24 cellular contexts compared by ENCODE assay signal in the genomic region with DNA sequence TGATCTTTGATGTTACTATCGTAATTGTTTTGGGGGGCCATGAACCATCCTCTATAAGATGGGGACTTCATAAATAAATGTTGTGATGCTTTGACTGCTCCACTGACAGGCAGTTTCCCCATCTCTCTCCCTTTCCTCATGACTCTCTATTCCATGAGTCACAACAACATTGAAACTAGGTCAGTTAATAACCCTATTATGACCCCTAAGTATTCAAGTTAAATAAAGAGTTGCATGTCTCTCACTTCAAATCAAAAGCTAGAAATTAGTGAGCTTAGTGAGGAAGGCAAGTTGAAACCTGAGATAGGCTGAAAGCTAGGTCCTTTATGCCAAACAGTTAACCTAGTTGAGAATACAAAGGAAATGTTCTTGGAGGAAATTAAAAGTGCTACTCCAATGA.
"Had no signal": no experiment of that assay in that cellular context is flagged by ENCODE, and none has a peak within 500 bp of the region (broad histone marks: within the 10 kb centered on the region; RNA-seq: fewer than 3 reads in every experiment).

No MANE protein-coding gene starts in this region.

- H3K9me3 ChIP-seq: adrenal gland, lower lobe of right lung, right lobe of liver, stomach, vagina had no signal

- H3K27me3 ChIP-seq: adrenal gland, heart right ventricle, right lobe of liver, stomach, vagina had no signal

- H3K4me3 ChIP-seq: adrenal gland, coronary artery, heart right ventricle, lower lobe of right lung, right lobe of liver, stomach, vagina had no signal

- H3K36me3 ChIP-seq: adrenal gland, heart right ventricle, lower lobe of right lung, right lobe of liver, stomach, vagina had no signal

- DNase-seq: activated B cell treated with CpG ODN at 0.5 μM for 24 hours; activated CD4-positive, alpha-beta T cell treated with anti-CD3 and anti-CD28 coated beads for 36 hours; activated CD4-positive, alpha-beta T cell treated with anti-CD3 and anti-CD28 coated beads, Interleukin-2, amount 50 U/mL, for 4 hours; activated CD8-positive, alpha-beta memory T cell treated with anti-CD3 and anti-CD28 coated beads for 24 hours; activated CD8-positive, alpha-beta memory T cell treated with anti-CD3 and anti-CD28 coated beads, Interleukin-2, amount 50 U/mL, for 4 hours; activated T-cell treated with anti-CD3 and anti-CD28 coated beads, Interleukin-2, amount 50 U/mL, for 24 hours; adrenal gland; endodermal cell; erythroblast; heart right ventricle; lower lobe of right lung; naive B cell; nucleus accumbens; right lobe of liver; small intestine; stimulated activated CD4-positive, alpha-beta T cell treated with anti-CD3 and anti-CD28 coated beads, Interleukin-2, amount 100 ng/mL, for 24 hours; stomach; T-helper 17 cell; trophoblast cell had no signal

- ATAC-seq: activated CD4-positive, alpha-beta T cell treated with anti-CD3 and anti-CD28 coated beads for 36 hours; activated T-helper 17 cell treated with anti-CD3 and anti-CD28 coated beads, Interleukin-2, amount 50 U/mL, for 72 hours; heart right ventricle; lower lobe of right lung; stimulated activated effector memory CD8-positive, alpha-beta T cell treated with anti-CD3 and anti-CD28 coated beads, Interleukin-12 subunit alpha, Interleukin-12 subunit beta, amount 100 ng/mL, for 72 hours; T-helper 17 cell had no signal

- H3K27ac ChIP-seq: adrenal gland, coronary artery, heart right ventricle, lower lobe of right lung, parathyroid adenoma, right lobe of liver, stomach, vagina had no signal

- H3K4me1 ChIP-seq: adrenal gland, heart right ventricle, lower lobe of right lung, parathyroid adenoma, stomach, vagina had no signal
